1 cellular context compared by ENCODE assay signal in the genomic region with DNA sequence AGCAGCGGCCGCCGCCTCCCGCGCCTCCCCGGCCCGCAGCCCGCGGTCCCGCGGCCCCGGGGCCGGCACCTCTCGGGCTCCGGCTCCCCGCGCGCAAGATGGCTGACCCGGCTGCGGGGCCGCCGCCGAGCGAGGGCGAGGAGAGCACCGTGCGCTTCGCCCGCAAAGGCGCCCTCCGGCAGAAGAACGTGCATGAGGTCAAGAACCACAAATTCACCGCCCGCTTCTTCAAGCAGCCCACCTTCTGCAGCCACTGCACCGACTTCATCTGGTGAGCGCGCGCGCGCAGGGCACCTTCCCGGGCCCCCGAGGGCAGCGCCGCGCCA.
TF ChIP-seq lines count a peak whose summit lies in the region.

No MANE protein-coding gene starts in this region.

TF ChIP-seq in HepG2, 621 proteins besides CTCF, POLR2A, EP300 and RAD21 (continued from another document):
- TF ChIP-seq, protein P1, sequence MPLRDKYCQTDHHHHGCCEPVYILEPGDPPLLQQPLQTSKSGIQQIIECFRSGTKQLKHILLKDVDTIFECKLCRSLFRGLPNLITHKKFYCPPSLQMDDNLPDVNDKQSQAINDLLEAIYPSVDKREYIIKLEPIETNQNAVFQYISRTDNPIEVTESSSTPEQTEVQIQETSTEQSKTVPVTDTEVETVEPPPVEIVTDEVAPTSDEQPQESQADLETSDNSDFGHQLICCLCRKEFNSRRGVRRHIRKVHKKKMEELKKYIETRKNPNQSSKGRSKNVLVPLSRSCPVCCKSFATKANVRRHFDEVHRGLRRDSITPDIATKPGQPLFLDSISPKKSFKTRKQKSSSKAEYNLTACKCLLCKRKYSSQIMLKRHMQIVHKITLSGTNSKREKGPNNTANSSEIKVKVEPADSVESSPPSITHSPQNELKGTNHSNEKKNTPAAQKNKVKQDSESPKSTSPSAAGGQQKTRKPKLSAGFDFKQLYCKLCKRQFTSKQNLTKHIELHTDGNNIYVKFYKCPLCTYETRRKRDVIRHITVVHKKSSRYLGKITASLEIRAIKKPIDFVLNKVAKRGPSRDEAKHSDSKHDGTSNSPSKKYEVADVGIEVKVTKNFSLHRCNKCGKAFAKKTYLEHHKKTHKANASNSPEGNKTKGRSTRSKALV (CRISPR knock-in tag; IDR thresholded peaks at IDR 0.05): 0 out of 2 replicates have a peak, but pooled peaks have one; percentile 23
- TF ChIP-seq MIER3 (CRISPR knock-in tag; IDR thresholded peaks at IDR 0.05; ENCODE audit: borderline replicate concordance) (no peak), RARG (CRISPR knock-in tag; IDR thresholded peaks at IDR 0.05; ENCODE audit: low read depth) (no peak)
